8 cellular contexts compared by ENCODE assay signal in the genomic region with DNA sequence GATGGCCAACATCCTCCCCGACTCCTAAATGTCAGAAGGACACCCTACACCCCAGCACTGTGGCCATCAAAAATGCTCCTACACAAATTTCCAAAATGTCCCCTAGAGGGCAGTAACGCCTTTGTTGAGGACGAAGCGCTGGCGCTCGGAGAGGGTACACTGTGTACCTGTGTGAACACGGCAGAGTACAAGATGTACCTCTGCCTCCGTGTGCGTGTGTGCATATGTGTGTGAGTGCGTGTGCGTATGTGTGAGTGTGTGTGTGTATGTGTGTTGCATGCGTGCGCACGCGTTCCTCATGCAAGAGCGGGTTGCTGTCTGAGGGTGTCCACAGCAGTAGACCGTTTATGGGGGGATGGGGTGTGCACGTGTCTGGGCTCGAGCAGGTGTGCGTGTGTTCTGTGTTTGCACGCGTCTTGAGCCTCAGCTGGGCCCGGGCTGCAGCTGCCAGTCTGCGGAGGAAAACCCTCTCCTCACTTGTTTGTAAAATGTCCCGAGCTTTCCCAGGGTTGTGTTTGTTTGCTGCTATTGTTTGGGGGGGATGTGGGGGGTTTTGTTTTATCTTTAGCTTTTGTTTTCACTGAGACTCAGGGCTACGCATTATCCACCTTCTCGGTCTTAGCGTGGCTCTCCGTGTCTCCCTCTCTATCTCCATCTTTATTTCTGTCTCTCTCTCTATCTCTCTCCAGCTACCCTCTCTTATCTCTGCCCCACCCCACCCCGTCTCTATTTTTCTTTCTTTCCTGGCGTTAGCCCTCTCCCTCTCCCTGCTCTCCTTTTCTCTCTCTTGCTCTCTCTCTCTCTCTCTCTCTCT. TPM values are rescaled to one million over a fixed set of nuclear protein-coding genes. Genes with fewer than 3 reads are reported as not detected.
DNase-seq lines count a peak whose midpoint lies in the region; ATAC-seq and TF ChIP-seq lines count a peak whose summit lies in the region.

No MANE protein-coding gene starts in this region.

- H3K36me3 ChIP-seq in fibroblast of lung (ENCODE audit: control insufficient read depth, insufficient read depth, low read length) = peaks cover 3% of the 10 kb centered on the region
- H3K36me3 ChIP-seq in thyroid gland = no peaks in the 10 kb centered on the region

- ATAC-seq in natural killer cell treated with Interleukin-12 subunit alpha and Interleukin-12 subunit beta and Interleukin-15 and Interleukin-18, amount 100 ng/mL, for 72 hours = peak; percentile 78 to 87

- TF ChIP-seq POLR2A in thyroid gland (IDR thresholded peaks at IDR 0.05) = no peak

- peak overlapping the region; percentile 76 for H3K4me3 Mint-ChIP-seq in natural killer cell treated with Interleukin-12 subunit alpha and Interleukin-12 subunit beta and Interleukin-15 and Interleukin-18, amount 100 ng/mL, for 72 hours

- H3K4me1 ChIP-seq in fibroblast of lung (ENCODE audit: control insufficient read depth, extremely low read depth, insufficient read depth, low read length) (peaks cover 3% of the 10 kb centered on the region), thyroid gland (peaks cover 0 to 7% of the 10 kb centered on the region in 2 donors)

- WGBS in thyroid gland, 2 donors = 2 to 6% methylated on average over 8 of the region's 31 CpGs

- H3K27me3 ChIP-seq in HL-60 (ENCODE audit: insufficient read depth, poor library complexity, severe bottlenecking) (no peaks in the 10 kb centered on the region), fibroblast of lung (ENCODE audit: control insufficient read depth, insufficient read depth, low read length) (no peaks in the 10 kb centered on the region), thyroid gland (no peaks in the 10 kb centered on the region)

- H3K27ac ChIP-seq in HL-60 (replicated peaks) (no peak overlapping the region; the same call in 1 of the 2 replicates), fibroblast of lung (ENCODE audit: insufficient read depth, low read length) (no peak overlapping the region), thyroid gland (peak overlapping the region; percentile 70 to 89 (median 80))

- H3K36me3 Mint-ChIP-seq in natural killer cell treated with Interleukin-12 subunit alpha and Interleukin-12 subunit beta and Interleukin-15 and Interleukin-18, amount 100 ng/mL, for 72 hours = no peaks in the 10 kb centered on the region

- H3K9me3 ChIP-seq in fibroblast of lung (ENCODE audit: control insufficient read depth, insufficient read depth, low read depth, low read length) (no peaks in the 10 kb centered on the region), thyroid gland (no peaks in the 10 kb centered on the region)

- TF ChIP-seq CTCF in GM20000 (IDR thresholded peaks at IDR 0.05; ENCODE audit: extremely low read depth, missing control alignments) = peak; percentile 30
- peak; percentile 40 for TF ChIP-seq CTCF in HL-60 (IDR thresholded peaks at IDR 0.05; ENCODE audit: insufficient read depth, low read length)
- TF ChIP-seq CTCF in fibroblast of lung (conservative IDR thresholded peaks at IDR 0.05 in 1 of 2, IDR thresholded peaks at IDR 0.05 in 1 of 2; ENCODE audit: low read depth in 1 of 2, low read length in 2 of 2) = peak; percentile 48 to 58
- peak; percentile 30 to 84 (median 52) for TF ChIP-seq CTCF in thyroid gland (IDR thresholded peaks at IDR 0.05)

- H3K4me2 ChIP-seq in fibroblast of lung (ENCODE audit: extremely low read depth, insufficient read depth, low read length) = peak overlapping the region; percentile 68

- intact Hi-C loops in thyroid gland (cut with DNase I) = loop anchor here (2.0 to 10.0 kb wide), 2 partner anchors 21 to 153 kb away; a partner anchor contains a TSS

- H3K9me3 Mint-ChIP-seq in natural killer cell treated with Interleukin-12 subunit alpha and Interleukin-12 subunit beta and Interleukin-15 and Interleukin-18, amount 100 ng/mL, for 72 hours = no peaks in the 10 kb centered on the region

- no peaks in the 10 kb centered on the region for H4K20me1 ChIP-seq in fibroblast of lung (ENCODE audit: control insufficient read depth, extremely low read depth, insufficient read depth, low read length)

- H3K27me3 Mint-ChIP-seq in natural killer cell treated with Interleukin-12 subunit alpha and Interleukin-12 subunit beta and Interleukin-15 and Interleukin-18, amount 100 ng/mL, for 72 hours = peaks cover 0 to 5% of the 10 kb centered on the region in 2 donors

- H3K4me3 ChIP-seq in HL-60 (replicated peaks; ENCODE audit: insufficient read depth, low read length) (peak overlapping the region; percentile 60), fibroblast of lung (replicated peaks in 1 of 4; ENCODE audit: control extremely low read depth in 1 of 4, insufficient read depth in 1 of 4, low read depth in 3 of 4, low read length in 4 of 4) (peak overlapping the region in 3 of 4 experiments; percentile 29 to 39 (median 34)), thyroid gland (replicated peaks in 1 of 3) (no peak overlapping the region)

- peak; percentile 37 for DNase-seq in DMS153 treated with DMSO at 0.1 percent for 48 hours (lab: John Stamatoyannopoulos, UW; ENCODE audit: unreplicated experiment)
- DNase-seq in GM20000 (ENCODE audit: low spot score) = peak; percentile 68
- DNase-seq in HL-60 (ENCODE audit: low read depth in 1 of 2, low spot score in 1 of 2) = peak in 1 of 2 experiments; percentile 67
- DNase-seq in NOMO-1 treated with DMSO at 0.1 percent for 48 hours (lab: John Stamatoyannopoulos, UW; ENCODE audit: unreplicated experiment) = peak; percentile 58
- peak; percentile 76 to 77 for DNase-seq in activated T-cell treated with anti-CD3 and anti-CD28 coated beads, Interleukin-2, amount 50 U/mL, for 48 hours
- DNase-seq in fibroblast of lung (ENCODE audit: low read depth in 2 of 2) = peak; percentile 41 to 63
- peak; percentile 76 for DNase-seq in natural killer cell treated with Interleukin-12 subunit alpha and Interleukin-12 subunit beta and Interleukin-15 and Interleukin-18, amount 100 ng/mL, for 72 hours (ENCODE audit: low spot score)
- peak; percentile 82 to 84 for DNase-seq in thyroid gland

- H3K9ac ChIP-seq in fibroblast of lung (ENCODE audit: insufficient read depth, low read length) = no peak overlapping the region

- H2AFZ ChIP-seq in fibroblast of lung (ENCODE audit: low read length) = peak overlapping the region; percentile 53

- H3K4me1 Mint-ChIP-seq in natural killer cell treated with Interleukin-12 subunit alpha and Interleukin-12 subunit beta and Interleukin-15 and Interleukin-18, amount 100 ng/mL, for 72 hours (ENCODE audit: low read depth in 2 of 2) = peaks cover 14 to 15% of the 10 kb centered on the region in 2 donors

- H3K79me2 ChIP-seq in fibroblast of lung (ENCODE audit: control insufficient read depth, insufficient read depth, low read length) = no peaks in the 10 kb centered on the region

- H3K27ac Mint-ChIP-seq in natural killer cell treated with Interleukin-12 subunit alpha and Interleukin-12 subunit beta and Interleukin-15 and Interleukin-18, amount 100 ng/mL, for 72 hours = peak overlapping the region in 1 of 2 donors; percentile 2

RNA-seq across cellular contexts. Expression of a gene that starts 10.4 kb away (rescaled TPM):
- total RNA-seq in fibroblast of lung (9.2 and 10.2 TPM in 2 replicates), thyroid gland (10 to 100 TPM; 30.9 to 83.1 (median 49.1) TPM)
- 14.6 and 21.0 TPM in 2 replicates for polyA plus RNA-seq in fibroblast of lung
- 13.4 and 16.3 TPM in 2 replicates for polyA plus RNA-seq in fibroblast of lung (2012)
- polyA minus RNA-seq in fibroblast of lung (ENCODE audit: low replicate concordance) = 0.12 and 2.8 TPM in 2 replicates
- 10 to 100 TPM; 17.6 to 35.8 TPM for total RNA-seq in natural killer cell treated with Interleukin-12 subunit alpha and Interleukin-12 subunit beta and Interleukin-15 and Interleukin-18, amount 100 ng/mL, for 72 hours

RNA-seq across cellular contexts. Expression of a gene that starts 22.1 kb away (rescaled TPM):
- total RNA-seq in fibroblast of lung (3.9 and 7.1 TPM in 2 replicates), thyroid gland (10 to 100 TPM; 15.5 to 41.5 (median 21.8) TPM)
- polyA plus RNA-seq in fibroblast of lung = 1.9 and 2.4 TPM in 2 replicates
- polyA plus RNA-seq in fibroblast of lung (2012) = 0.98 and 1.4 TPM in 2 replicates
- 11.5 and 28.0 TPM in 2 replicates for polyA minus RNA-seq in fibroblast of lung (ENCODE audit: low replicate concordance)
- total RNA-seq in natural killer cell treated with Interleukin-12 subunit alpha and Interleukin-12 subunit beta and Interleukin-15 and Interleukin-18, amount 100 ng/mL, for 72 hours = 10 to 100 TPM in 1 of 2 donors, 1 to 10 TPM in 1; 5.7 to 17.6 TPM

RNA-seq across cellular contexts. Expression of a gene that starts 23.2 kb away (rescaled TPM):
- total RNA-seq in fibroblast of lung (2.3 and 5.6 TPM in 2 replicates), thyroid gland (1 to 10 TPM in 2 of 4 donors, under 1 TPM in 2; 0.78 to 1.3 (median 1.1) TPM)
- 3.9 and 4.0 TPM in 2 replicates for polyA plus RNA-seq in fibroblast of lung
- polyA plus RNA-seq in fibroblast of lung (2012) = 3.5 and 3.7 TPM in 2 replicates
- polyA minus RNA-seq in fibroblast of lung (ENCODE audit: low replicate concordance) = 13.3 and 14.2 TPM in 2 replicates
- total RNA-seq in natural killer cell treated with Interleukin-12 subunit alpha and Interleukin-12 subunit beta and Interleukin-15 and Interleukin-18, amount 100 ng/mL, for 72 hours = not detected

Comparison
In these comparisons a context has a peak if more than half of its experiments do, and no peak if none do; other contexts are left out.
1. H3K27ac ChIP-seq: peak in thyroid gland (3 of 3); none in HL-60 (single experiment) and fibroblast of lung (single experiment).
2. H3K4me3 ChIP-seq: peak in HL-60 (single experiment) and fibroblast of lung (3 of 4); none in thyroid gland (0 of 3).
3. Peak in every context shown above with its lines, with median percentiles within 50 percentile points of each other: CTCF ChIP-seq.